ENCODE assay signal across 8 cellular contexts in the genomic region with DNA sequence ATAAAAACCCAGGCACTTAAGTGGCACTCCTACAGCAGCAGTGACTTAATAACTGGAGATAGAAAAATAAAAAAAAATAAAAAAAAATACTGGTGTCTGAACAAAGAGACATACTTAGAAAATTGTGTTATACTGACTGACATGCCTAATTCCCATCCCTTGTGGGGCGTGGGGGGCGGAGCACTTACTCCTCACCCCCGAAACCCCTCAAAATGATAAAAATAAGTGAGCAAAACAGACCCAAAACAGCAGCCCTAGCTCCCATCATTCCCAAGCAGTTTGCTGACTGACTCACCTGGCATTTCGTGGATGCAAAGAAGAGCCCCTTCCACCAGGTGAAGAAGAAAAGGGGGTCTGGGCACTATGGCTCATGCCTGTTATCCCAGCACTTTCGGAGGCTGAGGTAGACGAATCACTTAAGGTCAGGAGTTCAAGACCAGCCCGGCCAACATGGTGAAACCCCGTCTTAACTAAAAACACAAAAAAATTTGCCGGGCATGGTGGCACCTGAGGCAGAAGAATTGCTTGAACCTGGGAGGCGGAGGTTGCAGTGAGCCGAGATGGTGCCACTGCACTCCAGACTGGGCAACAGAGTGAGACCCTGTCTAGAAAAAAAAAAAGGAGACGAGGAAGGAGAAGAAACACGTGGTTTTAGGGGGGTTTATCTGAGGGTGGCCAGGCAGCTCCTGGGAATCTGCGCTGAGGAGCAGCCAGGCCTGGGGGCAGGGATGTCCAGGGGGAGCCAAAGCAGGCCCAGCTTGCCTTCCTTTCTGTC. TPM values are rescaled to one million over a fixed set of nuclear protein-coding genes. Genes with fewer than 3 reads are reported as not detected.
DNase-seq lines count a peak whose midpoint lies in the region; ATAC-seq and TF ChIP-seq lines count a peak whose summit lies in the region.

No MANE protein-coding gene starts in this region.

- no peak for TF ChIP-seq CTCF in neural crest cell (conservative IDR thresholded peaks at IDR 0.05)

- no peaks in the 10 kb centered on the region for H4K20me1 ChIP-seq in BLaER1

- no peaks in the 10 kb centered on the region for H3K27me3 ChIP-seq in BLaER1

- peak overlapping the region; percentile 78 for H3K4me3 ChIP-seq in BLaER1
- peak overlapping the region; percentile 61 for H3K4me3 ChIP-seq in Jurkat, Clone E6-1 (ENCODE audit: low read length)

- H3K9me3 Mint-ChIP-seq in central memory CD8-positive, alpha-beta T cell, result no peaks in the 10 kb centered on the region
- no peaks in the 10 kb centered on the region for H3K9me3 Mint-ChIP-seq in neural crest cell

- no peaks in the 10 kb centered on the region for H3K36me3 ChIP-seq in BLaER1

- peak overlapping the region; percentile 98 for H3K27ac ChIP-seq in BLaER1

- 0 out of 2 replicates have a peak overlapping the region, but pooled peaks have one; percentile 91 for H3K9ac ChIP-seq in BLaER1

- no peak for DNase-seq in Jurkat, Clone E6-1 (ENCODE audit: low read depth, low spot score)
- DNase-seq in central memory CD8-positive, alpha-beta T cell (ENCODE audit: low spot score in 2 of 2), result no peak
- no peak for DNase-seq in neural crest cell (ENCODE audit: low read depth, low spot score)
- DNase-seq in HT-29 (ENCODE audit: low spot score), result no peak
- DNase-seq in medulla oblongata (ENCODE audit: extremely low spot score), result no peak
- DNase-seq in erythroblast (lab: John Stamatoyannopoulos, UW), result no peak
- no peak for DNase-seq in NCI-H226

- peak overlapping the region; percentile 99 for H3K4me2 ChIP-seq in BLaER1

- H3K36me3 Mint-ChIP-seq in central memory CD8-positive, alpha-beta T cell (ENCODE audit: insufficient read depth), result peaks cover 6% of the 10 kb centered on the region
- H3K36me3 Mint-ChIP-seq in neural crest cell (ENCODE audit: low read depth), result no peaks in the 10 kb centered on the region

- H3K27ac Mint-ChIP-seq in central memory CD8-positive, alpha-beta T cell (ENCODE audit: low read depth), result no peak overlapping the region
- peak overlapping the region; percentile 43 for H3K27ac Mint-ChIP-seq in neural crest cell (ENCODE audit: unreplicated experiment)

- peaks cover 57% of the 10 kb centered on the region for H3K27me3 Mint-ChIP-seq in central memory CD8-positive, alpha-beta T cell
- H3K27me3 Mint-ChIP-seq in neural crest cell (ENCODE audit: low read depth), result no peaks in the 10 kb centered on the region

- H3K4me3 Mint-ChIP-seq in central memory CD8-positive, alpha-beta T cell, result peak overlapping the region; percentile 73
- H3K4me3 Mint-ChIP-seq in neural crest cell, result no peak overlapping the region

- peaks cover 40% of the 10 kb centered on the region for H3K4me1 Mint-ChIP-seq in central memory CD8-positive, alpha-beta T cell
- H3K4me1 Mint-ChIP-seq in neural crest cell, result no peaks in the 10 kb centered on the region

- no peaks in the 10 kb centered on the region for H3K9me3 ChIP-seq in BLaER1

- H3K4me1 ChIP-seq in BLaER1, result peaks cover 74% of the 10 kb centered on the region

- TF ChIP-seq POLR2A in erythroblast (IDR thresholded peaks at IDR 0.05; ENCODE audit: low read length), result no peak

- no peak for ATAC-seq in central memory CD8-positive, alpha-beta T cell (replicated peaks; ENCODE audit: extremely low read depth, poor library complexity, severe bottlenecking)

RNA-seq across cellular contexts. Expression of a gene that starts 50.8 kb away (rescaled TPM):
- polyA plus RNA-seq in Jurkat, Clone E6-1 (2012; ENCODE audit: insufficient read depth, insufficient read length), result 46.1 TPM
- total RNA-seq in neural crest cell, result 44.8 and 47.8 TPM in 2 replicates
- total RNA-seq in HT-29 (2014; rRNA removed; shearing (Covaris generic)), result 11.8 and 12.8 TPM in 2 replicates
